ENCODE assay signal across 8 cellular contexts in the genomic region with DNA sequence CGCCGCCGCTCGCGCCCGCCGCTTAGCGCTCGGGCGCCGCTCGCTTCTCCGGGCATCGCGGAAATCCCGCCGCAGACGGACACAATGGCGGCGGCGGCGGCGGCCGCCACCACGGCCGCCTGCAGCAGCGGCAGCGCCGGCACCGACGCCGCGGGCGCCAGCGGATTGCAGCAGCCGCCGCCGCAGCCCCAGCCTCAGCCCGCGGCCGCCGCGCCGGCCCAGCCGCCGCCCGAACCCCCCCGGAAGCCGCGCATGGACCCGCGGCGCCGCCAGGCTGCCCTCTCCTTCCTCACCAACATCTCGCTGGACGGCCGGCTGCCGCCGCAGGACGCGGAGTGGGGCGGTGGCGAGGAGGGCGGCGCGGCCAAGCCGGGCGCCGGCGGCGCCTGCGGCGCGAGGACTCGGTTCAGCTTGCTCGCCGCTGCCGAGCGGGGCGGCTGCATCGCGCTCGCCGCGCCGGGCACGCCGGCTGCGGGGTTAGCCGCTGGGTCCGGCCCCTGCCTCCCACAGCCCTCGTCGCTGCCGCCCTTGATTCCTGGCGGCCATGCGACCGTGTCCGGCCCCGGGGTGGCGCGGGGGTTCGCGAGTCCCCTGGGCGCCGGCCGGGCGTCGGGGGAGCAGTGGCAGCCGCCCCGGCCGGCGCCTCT. TPM values are rescaled to one million over a fixed set of nuclear protein-coding genes. Genes with fewer than 3 reads are reported as not detected.
A peak's percentile ranks its signal among the peaks of the same experiment; 100 is the strongest.
DNase-seq lines count a peak whose midpoint lies in the region; ATAC-seq and TF ChIP-seq lines count a peak whose summit lies in the region.

No MANE protein-coding gene starts in this region.

- intact Hi-C loops in dendritic cell treated with granulocyte-macrophage colony-stimulating factor and Interleukin-4, amounts not matched to agents 40 ng/mL and 50 ng/mL, for 4 days (cut with micrococcal nuclease) = loop anchor here (10.0 kb wide), 1 partner anchor 239 kb away; no protein-coding TSS in a partner anchor
- intact Hi-C loops in transverse colon (cut with DNase I; ENCODE audit: low total_unique reads) = loop anchor here (5.0 kb wide), 1 partner anchor 241 kb away; no protein-coding TSS in a partner anchor

- TF ChIP-seq CTCF in RWPE1 (conservative IDR thresholded peaks at IDR 0.05; ENCODE audit: low read depth) = no peak
- TF ChIP-seq CTCF in lung (IDR thresholded peaks at IDR 0.05; ENCODE audit: control extremely low read depth, extremely low read depth) = no peak
- no peak for TF ChIP-seq CTCF in transverse colon (IDR thresholded peaks at IDR 0.05)

- H3K27me3 ChIP-seq in lung (ENCODE audit: control insufficient read depth, insufficient read depth) = no peaks in the 10 kb centered on the region
- H3K27me3 ChIP-seq in transverse colon = peaks cover 31% of the 10 kb centered on the region

- H3K36me3 ChIP-seq in lung (ENCODE audit: control insufficient read depth in 2 of 2, insufficient read depth in 2 of 2, low read length in 2 of 2) (no peaks in the 10 kb centered on the region), transverse colon (no peaks in the 10 kb centered on the region)

- CTCF ChIA-PET in RWPE1 (lab: Yijun Ruan, JAX) = interaction anchor here (2.4 kb wide), 1 partner anchor 243 kb away, joined by 11 read pairs; no protein-coding TSS in a partner anchor

- no peak for TF ChIP-seq EP300 in transverse colon (IDR thresholded peaks at IDR 0.05; ENCODE audit: low read depth)

- ATAC-seq in HG02610 (IDR thresholded peaks at IDR 0.05; ENCODE audit: unreplicated experiment) (peak; percentile 22), lung (ENCODE audit: insufficient read depth, low FRiP score) (peak; percentile 16)

- H3K4me3 Mint-ChIP-seq in dendritic cell treated with granulocyte-macrophage colony-stimulating factor and Interleukin-4, amounts not matched to agents 40 ng/mL and 50 ng/mL, for 4 days = peak overlapping the region; percentile 65

- no peak overlapping the region for H3K27ac Mint-ChIP-seq in dendritic cell treated with granulocyte-macrophage colony-stimulating factor and Interleukin-4, amounts not matched to agents 40 ng/mL and 50 ng/mL, for 4 days

- H3K4me1 Mint-ChIP-seq in dendritic cell treated with granulocyte-macrophage colony-stimulating factor and Interleukin-4, amounts not matched to agents 40 ng/mL and 50 ng/mL, for 4 days (ENCODE audit: low read depth) = peaks cover 34% of the 10 kb centered on the region

- 1% methylated on average over 53 to 111 of the region's 112 CpGs for WGBS in lung, 2 donors
- 1% methylated on average over 60 of the region's 112 CpGs; no CpG with 5 or more reads in 1 of the 2 donors for WGBS in transverse colon (ENCODE audit: low coverage in 1 of 2), 2 donors

- DNase-seq in DMS 273 (lab: John Stamatoyannopoulos, UW; ENCODE audit: unreplicated experiment) (peak; percentile 74), DMS 273 treated with DMSO at 0.1 percent for 48 hours (lab: John Stamatoyannopoulos, UW) (no peak), RWPE1 (ENCODE audit: low spot score) (peak; percentile 18), lung (ENCODE audit: low spot score) (peak; percentile 37), transverse colon (peak; percentile 40), KBM-7 (no peak)

- H3K9me3 Mint-ChIP-seq in dendritic cell treated with granulocyte-macrophage colony-stimulating factor and Interleukin-4, amounts not matched to agents 40 ng/mL and 50 ng/mL, for 4 days = no peaks in the 10 kb centered on the region

- H3K27ac ChIP-seq in RWPE1 (peak overlapping the region; percentile 68), lung (ENCODE audit: low read depth in 1 of 2, low read length in 1 of 2) (peak overlapping the region; percentile 18 to 89), transverse colon (peak overlapping the region; percentile 60 to 78 (median 63))

- H3K4me3 ChIP-seq in lung = peak overlapping the region; percentile 76
- peak overlapping the region; percentile 41 to 60 (median 58) for H3K4me3 ChIP-seq in transverse colon

- peaks cover 71% of the 10 kb centered on the region for H3K27me3 Mint-ChIP-seq in dendritic cell treated with granulocyte-macrophage colony-stimulating factor and Interleukin-4, amounts not matched to agents 40 ng/mL and 50 ng/mL, for 4 days

- in situ Hi-C loops in transverse colon (cut with MboI; ENCODE audit: low pct_ligation_motif_present in 1 of 4, low pct_unique_long_range_greater_than_20kb in 1 of 4, low sequenced_read_pairs in 3 of 4) (loop anchor here in 3 of 4 donors (10.0 to 25.0 kb wide), 3 partner anchors 219 to 249 kb away; no protein-coding TSS in a partner anchor), KBM-7 (cut with MboI; ENCODE audit: low pct_unique_long_range_greater_than_20kb, low sequenced_read_pairs) (loop anchor here (25.0 kb wide), 1 partner anchor 226 kb away; no protein-coding TSS in a partner anchor)

- peaks cover 0 to 10% of the 10 kb centered on the region in 2 donors for H3K4me1 ChIP-seq in lung (ENCODE audit: control insufficient read depth in 2 of 2, insufficient read depth in 2 of 2, low read length in 2 of 2)
- H3K4me1 ChIP-seq in transverse colon = peaks cover 4 to 30% (median 20%) of the 10 kb centered on the region in 4 donors

- H3K36me3 Mint-ChIP-seq in dendritic cell treated with granulocyte-macrophage colony-stimulating factor and Interleukin-4, amounts not matched to agents 40 ng/mL and 50 ng/mL, for 4 days (ENCODE audit: low read depth) = no peaks in the 10 kb centered on the region

- POLR2A ChIA-PET in RWPE1 (lab: Yijun Ruan, JAX; ENCODE audit: low non-redundant PET) = interaction anchor here (0.6 kb wide), 1 partner anchor 33 kb away, joined by 3 read pairs; no protein-coding TSS in a partner anchor

- TF ChIP-seq POLR2A in transverse colon (IDR thresholded peaks at IDR 0.05) = no peak

- H3K9me3 ChIP-seq in lung (ENCODE audit: control insufficient read depth in 2 of 2, insufficient read depth in 1 of 2, low read length in 1 of 2) (no peaks in the 10 kb centered on the region), transverse colon (no peaks in the 10 kb centered on the region)

RNA-seq across cellular contexts. Expression of a gene that starts 0.5 kb away (rescaled TPM):
- total RNA-seq in lung = 10 to 100 TPM; 19.2 to 32.6 TPM
- polyA plus RNA-seq in lung = 10 to 100 TPM in 1 of 2 donors, 1 to 10 TPM in 1; 4.2 to 10.3 TPM
- total RNA-seq in transverse colon = 10 to 100 TPM in 1 of 4 donors, 1 to 10 TPM in 3; 1.5 to 11.9 (median 6.1) TPM

Comparison
In these comparisons a context has a peak if more than half of its experiments do, and no peak if none do; other contexts are left out.
1. DNase-seq: peak in DMS 273 (single experiment), RWPE1 (single experiment), lung (single experiment) and transverse colon (single experiment); none in DMS 273 treated with DMSO at 0.1 percent for 48 hours (single experiment) and KBM-7 (single experiment).
2. Peak in every context shown above with its lines, with median percentiles within 50 percentile points of each other: H3K27ac ChIP-seq.